In genomic region chr10:92574545-92575377, GRCh38 we compare ENCODE assay signal across 8 cellular contexts. TPM values are rescaled to one million over a fixed set of nuclear protein-coding genes. Genes with fewer than 3 reads are reported as not detected.
DNase-seq lines count a peak whose midpoint lies in the region; ATAC-seq and TF ChIP-seq lines count a peak whose summit lies in the region.

No MANE protein-coding gene starts in this region.

- H3K4me1 ChIP-seq in BLaER1, result peaks cover 39% of the 10 kb centered on the region
- H3K4me1 ChIP-seq in PC-9 (replicated peaks; ENCODE audit: insufficient read depth), result peaks cover 25% of the 10 kb centered on the region
- H3K4me1 ChIP-seq in mucosa of stomach (ENCODE audit: control insufficient read depth, insufficient read depth, low read length), result peaks cover 21% of the 10 kb centered on the region

- H3K9me3 ChIP-seq in BLaER1 (no peaks in the 10 kb centered on the region), PC-9 (ENCODE audit: insufficient read depth, low read depth) (no peaks in the 10 kb centered on the region), mucosa of stomach (ENCODE audit: control insufficient read depth, low read length) (no peaks in the 10 kb centered on the region)

- peaks cover 37% of the 10 kb centered on the region for H3K79me2 ChIP-seq in PC-9 (ENCODE audit: low read depth)

- H3K27ac ChIP-seq in BLaER1, result peak overlapping the region; percentile 96
- H3K27ac ChIP-seq in PC-9, result peak overlapping the region; percentile 83
- peak overlapping the region in 57 of 59 donors; percentile 58 to 98 (median 91) for H3K27ac ChIP-seq in dorsolateral prefrontal cortex

- POLR2A ChIA-PET in PC-9 (lab: Charles Lee; ENCODE audit: unreplicated experiment), result interaction anchor here (0.6 to 0.9 kb wide), 2 partner anchors 49 to 58 kb away, joined by 3 to 5 read pairs; no protein-coding TSS in a partner anchor

- intact Hi-C loops in PC-9 (cut with micrococcal nuclease; ENCODE audit: unreplicated experiment) (loop anchor here (1.0 to 2.0 kb wide), 2 partner anchors 16 to 57 kb away; no protein-coding TSS in a partner anchor), dorsolateral prefrontal cortex (cut with DNase I) (loop anchor here (1.0 to 10.0 kb wide), 7 partner anchors 17 to 490 kb away; partner anchors contain the start of genes CPEB3 (in 1 of the 2), EXOC6 (in 1 of the 2) and MARCHF5 (in 1 of the 2))

- H3K4me2 ChIP-seq in BLaER1, result peak overlapping the region; percentile 93
- peak overlapping the region; percentile 91 for H3K4me2 ChIP-seq in PC-9

- no peaks in the 10 kb centered on the region for H3K27me3 ChIP-seq in BLaER1
- H3K27me3 ChIP-seq in PC-9 (ENCODE audit: insufficient read depth, low read depth), result no peaks in the 10 kb centered on the region
- H3K27me3 ChIP-seq in dorsolateral prefrontal cortex, result no peaks in the 10 kb centered on the region
- no peaks in the 10 kb centered on the region for H3K27me3 ChIP-seq in mucosa of stomach (ENCODE audit: control insufficient read depth, insufficient read depth, low read length)

- H3K4me3 ChIP-seq in BLaER1 (peak overlapping the region; percentile 95), PC-9 (peak overlapping the region; percentile 93), dorsolateral prefrontal cortex (peak overlapping the region; percentile 69 to 98 (median 93)), mucosa of stomach (ENCODE audit: low read length) (peak overlapping the region; percentile 78)

- H2AFZ ChIP-seq in PC-9, result peak overlapping the region; percentile 98

- peak in 1 of 2 experiments; percentile 36 for DNase-seq in PC-9
- DNase-seq in dorsolateral prefrontal cortex, result no peak
- no peak for DNase-seq in NCI-H1092 (lab: John Stamatoyannopoulos, UW)
- DNase-seq in occipital lobe (lab: John Stamatoyannopoulos, UW), result no peak

- peaks cover 18% of the 10 kb centered on the region; the same call in 1 of the 2 replicates for H3F3A ChIP-seq in PC-9 (ENCODE audit: insufficient read depth, low read depth)

- peak; percentile 38 for TF ChIP-seq CTCF in PC-9 (conservative IDR thresholded peaks at IDR 0.05)
- TF ChIP-seq CTCF in dorsolateral prefrontal cortex (IDR thresholded peaks at IDR 0.05 in 54 of 56, conservative IDR thresholded peaks at IDR 0.05 in 2 of 56; ENCODE audit: low read depth in 1 of 56, partially characterized antibody in 56 of 56), result peak in 22 of 56 donors; percentile 2 to 77 (median 60)

- H3K36me3 ChIP-seq in BLaER1, result peaks cover 1% of the 10 kb centered on the region
- no peaks in the 10 kb centered on the region for H3K36me3 ChIP-seq in PC-9 (ENCODE audit: low read depth)
- no peaks in the 10 kb centered on the region for H3K36me3 ChIP-seq in mucosa of stomach (ENCODE audit: control insufficient read depth, insufficient read depth, low read length)

- CTCF ChIA-PET in PC-9 (lab: Charles Lee), result interaction anchor here (0.6 to 1.4 kb wide), 2 partner anchors 32 to 58 kb away, joined by 4 to 8 read pairs; no protein-coding TSS in a partner anchor

- H4K20me1 ChIP-seq in BLaER1 (peaks cover 31% of the 10 kb centered on the region), PC-9 (ENCODE audit: insufficient read depth) (no peaks in the 10 kb centered on the region)

- ATAC-seq in GM18867 (IDR thresholded peaks at IDR 0.05; ENCODE audit: unreplicated experiment) (peak; percentile 28), HG03139 (IDR thresholded peaks at IDR 0.05; ENCODE audit: unreplicated experiment) (peak; percentile 16)

- H3K9ac ChIP-seq in BLaER1, result peak overlapping the region; percentile 95
- H3K9ac ChIP-seq in mucosa of stomach (ENCODE audit: low read length), result peak overlapping the region; percentile 88

- no peaks in the 10 kb centered on the region for H3K9me2 ChIP-seq in PC-9 (ENCODE audit: insufficient read depth)

- no TSS peak for BruUV-seq in PC-9 (replicated peaks; lab: Mats Ljungman, UMichigan)

RNA-seq across cellular contexts. Expression of gene IDE, which starts 0.9 kb away (rescaled TPM):
- 26.5 and 41.2 TPM in 2 replicates for total RNA-seq in PC-9 (2021)
- 10 to 100 TPM; 21.5 to 50.9 (median 31.2) TPM for total RNA-seq in dorsolateral prefrontal cortex
- total RNA-seq in occipital lobe, result 19.7 TPM

RNA-seq across cellular contexts. Expression of gene KIF11, which starts 18.2 kb away (rescaled TPM):
- total RNA-seq in PC-9 (2021) (21.7 and 35.7 TPM in 2 replicates), dorsolateral prefrontal cortex (1 to 10 TPM in 109 of 120 experiments, under 1 TPM in 11; 0.77 to 2.4 (median 1.5) TPM), occipital lobe (7.3 TPM)
